Comparison of ENCODE assay signal across 19 cellular contexts in genomic region chr7:123784263-123784662, GRCh38. TPM values are rescaled to one million over a fixed set of nuclear protein-coding genes. Genes with fewer than 3 reads are reported as not detected.
DNase-seq lines count a peak whose midpoint lies in the region; TF ChIP-seq lines count a peak whose summit lies in the region.
"Had no signal": no experiment of that assay in that cellular context is flagged by ENCODE, and none has a peak within 500 bp of the region (broad histone marks: within the 10 kb centered on the region; RNA-seq: fewer than 3 reads in every experiment).

No MANE protein-coding gene starts in this region.

- H3K4me1 Mint-ChIP-seq in type B pancreatic cell (ENCODE audit: unreplicated experiment): no peaks in the 10 kb centered on the region
- H3K4me1 Mint-ChIP-seq: activated naive CD8-positive, alpha-beta T cell treated with anti-CD3 and anti-CD28 coated beads for 36 hours; IgD-negative memory B cell had no signal

- H3K36me3 Mint-ChIP-seq in type B pancreatic cell: no peaks in the 10 kb centered on the region
- H3K36me3 Mint-ChIP-seq: activated CD4-positive, alpha-beta memory T cell treated with anti-CD3 and anti-CD28 coated beads for 36 hours; activated naive CD8-positive, alpha-beta T cell treated with anti-CD3 and anti-CD28 coated beads for 36 hours; IgD-negative memory B cell had no signal

- H3K4me2 ChIP-seq in mesenchymal stem cell (ENCODE audit: low read length, poor library complexity, severe bottlenecking): no peak overlapping the region

- H3K36me3 ChIP-seq in mesenchymal stem cell (ENCODE audit: control insufficient read depth in 1 of 2, insufficient read depth in 2 of 2, low read depth in 1 of 2, low read length in 2 of 2): no peaks in the 10 kb centered on the region
- no peaks in the 10 kb centered on the region for H3K36me3 ChIP-seq in testis (ENCODE audit: low read depth, missing control alignments)

- H3K27me3 Mint-ChIP-seq in type B pancreatic cell: no peaks in the 10 kb centered on the region
- H3K27me3 Mint-ChIP-seq: activated naive CD8-positive, alpha-beta T cell treated with anti-CD3 and anti-CD28 coated beads for 36 hours had no signal

- intact Hi-C loops in testis (cut with DNase I; ENCODE audit: low total_unique reads): no loop called here

- H3K27me3 ChIP-seq in mesenchymal stem cell (ENCODE audit: control insufficient read depth in 1 of 2, insufficient read depth in 1 of 2, low read length in 2 of 2): no peaks in the 10 kb centered on the region
- no peaks in the 10 kb centered on the region for H3K27me3 ChIP-seq in testis

- H2AFZ ChIP-seq in mesenchymal stem cell (ENCODE audit: low read depth, low read length): no peak overlapping the region

- TF ChIP-seq CTCF in fibroblast of mammary gland (conservative IDR thresholded peaks at IDR 0.05; ENCODE audit: control insufficient read depth, insufficient read depth, low read depth, low read length) (no peak), testis (IDR thresholded peaks at IDR 0.05) (no peak), type B pancreatic cell (conservative IDR thresholded peaks at IDR 0.05) (no peak)

- no peak overlapping the region for H2BK15ac ChIP-seq in mesenchymal stem cell (ENCODE audit: low read depth, poor library complexity, severe bottlenecking)

- H3K14ac ChIP-seq in mesenchymal stem cell (ENCODE audit: low read length in 2 of 2): no peak overlapping the region

- no peak overlapping the region for H3K27ac ChIP-seq in mesenchymal stem cell (ENCODE audit: low read length, poor library complexity, severe bottlenecking)
- H3K27ac ChIP-seq in testis: peak overlapping the region; percentile 11 to 21
- H3K27ac ChIP-seq: C4-2B had no signal

- H3K4me3 Mint-ChIP-seq in type B pancreatic cell: no peak overlapping the region
- H3K4me3 Mint-ChIP-seq: activated CD4-positive, alpha-beta memory T cell treated with anti-CD3 and anti-CD28 coated beads for 36 hours; activated naive CD8-positive, alpha-beta T cell treated with anti-CD3 and anti-CD28 coated beads for 36 hours had no signal

- no peak for TF ChIP-seq POLR2A in testis (IDR thresholded peaks at IDR 0.05)

- H3K4me1 ChIP-seq in mesenchymal stem cell (ENCODE audit: control insufficient read depth, insufficient read depth, low read depth, low read length) (peaks cover 2% of the 10 kb centered on the region), testis (no peaks in the 10 kb centered on the region)

- H2BK5ac ChIP-seq in mesenchymal stem cell (ENCODE audit: low read depth, low read length, poor library complexity, severe bottlenecking): no peak overlapping the region

- no peak overlapping the region for H3K18ac ChIP-seq in mesenchymal stem cell (ENCODE audit: low read depth in 1 of 2, low read length in 2 of 2)

- H3K23ac ChIP-seq in mesenchymal stem cell (ENCODE audit: low read length in 2 of 2): no peak overlapping the region

- H4K8ac ChIP-seq in mesenchymal stem cell (ENCODE audit: low read length): no peak overlapping the region

- H3K9ac ChIP-seq in mesenchymal stem cell (ENCODE audit: low read length): no peak overlapping the region

- peak; percentile 0 for DNase-seq in NOMO-1 treated with DMSO at 0.1 percent for 48 hours (lab: John Stamatoyannopoulos, UW; ENCODE audit: unreplicated experiment)
- DNase-seq in NOMO-1 treated with dmso at 0.1 percent for 144 hours (lab: John Stamatoyannopoulos, UW; ENCODE audit: unreplicated experiment): no peak
- peak; percentile 34 for DNase-seq in fibroblast of mammary gland (ENCODE audit: low read depth)
- peak; percentile 59 for DNase-seq in mesenchymal stem cell
- no peak for DNase-seq in testis
- DNase-seq in cortex of kidney (lab: John Stamatoyannopoulos, UW): no peak
- no peak for DNase-seq in H4 (ENCODE audit: low spot score)
- no peak for DNase-seq in type B pancreatic cell (ENCODE audit: extremely low spot score, unreplicated experiment)
- DNase-seq: 8988T; activated CD4-positive, alpha-beta memory T cell treated with anti-CD3 and anti-CD28 coated beads for 36 hours; activated naive CD8-positive, alpha-beta T cell treated with anti-CD3 and anti-CD28 coated beads for 36 hours; activated T-cell treated with anti-CD3 and anti-CD28 coated beads, Interleukin-2, amount 50 U/mL, for 48 hours; DMS79 treated with DMSO at 0.1 percent for 48 hours; midbrain; NCI-H2081 treated with DMSO at 0.1 percent for 48 hours; NCI-H524 treated with DMSO at 0.1 percent for 48 hours; nucleus accumbens had no signal

- H3K4ac ChIP-seq in mesenchymal stem cell (ENCODE audit: low read depth in 1 of 2, low read length in 2 of 2): no peak overlapping the region

- H2AK5ac ChIP-seq in mesenchymal stem cell (ENCODE audit: low read length, severe bottlenecking): no peak overlapping the region

- H2BK12ac ChIP-seq in mesenchymal stem cell (ENCODE audit: low read length in 2 of 2): no peak overlapping the region

- H2BK120ac ChIP-seq in mesenchymal stem cell (ENCODE audit: low read depth, low read length): no peak overlapping the region

- no peak overlapping the region for H3K4me3 ChIP-seq in fibroblast of mammary gland (ENCODE audit: control insufficient read depth, low read depth, low read length)
- no peak overlapping the region for H3K4me3 ChIP-seq in mesenchymal stem cell (ENCODE audit: insufficient read depth in 1 of 2, low read depth in 1 of 2, low read length in 2 of 2)
- H3K4me3 ChIP-seq in testis: no peak overlapping the region

- no peaks in the 10 kb centered on the region for H3K79me1 ChIP-seq in mesenchymal stem cell (replicated peaks; ENCODE audit: low read length, poor library complexity, severe bottlenecking)

- no peak overlapping the region for H3K27ac Mint-ChIP-seq in type B pancreatic cell
- H3K27ac Mint-ChIP-seq: activated CD4-positive, alpha-beta memory T cell treated with anti-CD3 and anti-CD28 coated beads for 36 hours; activated naive CD8-positive, alpha-beta T cell treated with anti-CD3 and anti-CD28 coated beads for 36 hours; IgD-negative memory B cell had no signal

- H3K9me3 Mint-ChIP-seq in type B pancreatic cell: no peaks in the 10 kb centered on the region
- H3K9me3 Mint-ChIP-seq: activated CD4-positive, alpha-beta memory T cell treated with anti-CD3 and anti-CD28 coated beads for 36 hours; activated naive CD8-positive, alpha-beta T cell treated with anti-CD3 and anti-CD28 coated beads for 36 hours; IgD-negative memory B cell had no signal

- no peak overlapping the region for H4K91ac ChIP-seq in mesenchymal stem cell (ENCODE audit: low read length)

- H3K9me3 ChIP-seq in mesenchymal stem cell (ENCODE audit: control insufficient read depth, low read length): no peaks in the 10 kb centered on the region
- H3K9me3 ChIP-seq in testis: no peaks in the 10 kb centered on the region

RNA-seq across cellular contexts. Expression of gene WASL, which starts 35.5 kb away (rescaled TPM):
- 38.0 TPM for polyA plus RNA-seq in mesenchymal stem cell (2013, experiment 1 of 2)
- polyA plus RNA-seq in mesenchymal stem cell (2013, experiment 2 of 2): 39.2 TPM
- 10 to 100 TPM; 62.6 to 69.3 TPM for total RNA-seq in testis
- polyA plus RNA-seq in testis (ENCODE audit: insufficient read depth, low read depth, low replicate concordance): 43.3 TPM
- total RNA-seq in H4 (2014; rRNA removed; shearing (Covaris generic)): 7.9 and 12.8 TPM in 2 replicates
- total RNA-seq in type B pancreatic cell (ENCODE audit: low replicate concordance): 34.4 and 47.5 TPM in 2 replicates

Comparison
In these comparisons a context has a peak if more than half of its experiments do, and no peak if none do; other contexts are left out.
1. DNase-seq: peak in NOMO-1 treated with DMSO at 0.1 percent for 48 hours (single experiment), fibroblast of mammary gland (single experiment) and mesenchymal stem cell (single experiment); none in NOMO-1 treated with dmso at 0.1 percent for 144 hours (single experiment), testis (single experiment), cortex of kidney (single experiment), H4 (single experiment) and type B pancreatic cell (single experiment).